ENCODE assay signal across 1 cellular context in the genomic region with DNA sequence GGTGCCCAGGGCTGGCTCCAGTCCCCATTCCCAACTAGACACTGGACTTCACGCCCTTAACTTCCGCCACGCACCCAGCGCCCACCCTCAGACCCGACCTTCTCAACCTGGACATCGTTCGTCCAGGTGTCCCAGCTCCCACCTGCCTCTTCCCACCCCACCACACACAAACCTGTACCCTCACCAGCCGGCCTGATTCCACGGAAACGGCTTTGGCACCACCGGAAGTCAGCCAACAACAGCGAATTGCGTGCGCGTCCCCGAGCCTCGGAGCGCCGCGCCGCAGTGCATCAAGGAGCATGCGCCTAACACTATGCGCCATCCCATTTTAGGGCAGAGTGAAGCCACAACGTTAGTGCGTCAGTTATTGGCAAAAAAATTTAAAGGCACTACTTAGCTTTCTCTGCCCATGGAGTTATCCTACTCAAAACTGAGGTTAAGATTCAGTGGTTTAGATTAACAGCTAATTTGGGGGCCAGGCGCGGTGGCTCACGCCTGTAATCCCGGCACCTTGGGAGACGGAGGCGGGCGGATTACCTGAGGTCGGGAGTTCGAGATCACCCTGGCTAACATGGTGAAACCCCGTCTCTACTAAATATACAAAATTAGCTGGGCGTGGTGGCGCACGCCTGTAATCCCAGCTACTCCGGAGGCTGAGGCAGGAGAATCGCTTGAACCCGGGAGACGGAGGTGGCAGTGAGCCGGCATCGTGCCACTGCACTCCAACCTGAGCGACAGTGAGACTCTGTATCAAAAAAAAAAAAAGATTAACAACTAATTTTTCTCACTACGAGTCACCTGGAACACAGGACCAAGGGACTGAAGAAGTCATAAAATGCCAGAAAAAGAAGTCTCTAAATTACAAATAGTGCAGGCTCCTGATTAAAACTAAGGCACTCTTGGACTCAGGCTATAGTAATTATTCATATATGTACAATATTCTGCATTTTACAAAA.
TF ChIP-seq lines count a peak whose summit lies in the region.

A gene with protein sequence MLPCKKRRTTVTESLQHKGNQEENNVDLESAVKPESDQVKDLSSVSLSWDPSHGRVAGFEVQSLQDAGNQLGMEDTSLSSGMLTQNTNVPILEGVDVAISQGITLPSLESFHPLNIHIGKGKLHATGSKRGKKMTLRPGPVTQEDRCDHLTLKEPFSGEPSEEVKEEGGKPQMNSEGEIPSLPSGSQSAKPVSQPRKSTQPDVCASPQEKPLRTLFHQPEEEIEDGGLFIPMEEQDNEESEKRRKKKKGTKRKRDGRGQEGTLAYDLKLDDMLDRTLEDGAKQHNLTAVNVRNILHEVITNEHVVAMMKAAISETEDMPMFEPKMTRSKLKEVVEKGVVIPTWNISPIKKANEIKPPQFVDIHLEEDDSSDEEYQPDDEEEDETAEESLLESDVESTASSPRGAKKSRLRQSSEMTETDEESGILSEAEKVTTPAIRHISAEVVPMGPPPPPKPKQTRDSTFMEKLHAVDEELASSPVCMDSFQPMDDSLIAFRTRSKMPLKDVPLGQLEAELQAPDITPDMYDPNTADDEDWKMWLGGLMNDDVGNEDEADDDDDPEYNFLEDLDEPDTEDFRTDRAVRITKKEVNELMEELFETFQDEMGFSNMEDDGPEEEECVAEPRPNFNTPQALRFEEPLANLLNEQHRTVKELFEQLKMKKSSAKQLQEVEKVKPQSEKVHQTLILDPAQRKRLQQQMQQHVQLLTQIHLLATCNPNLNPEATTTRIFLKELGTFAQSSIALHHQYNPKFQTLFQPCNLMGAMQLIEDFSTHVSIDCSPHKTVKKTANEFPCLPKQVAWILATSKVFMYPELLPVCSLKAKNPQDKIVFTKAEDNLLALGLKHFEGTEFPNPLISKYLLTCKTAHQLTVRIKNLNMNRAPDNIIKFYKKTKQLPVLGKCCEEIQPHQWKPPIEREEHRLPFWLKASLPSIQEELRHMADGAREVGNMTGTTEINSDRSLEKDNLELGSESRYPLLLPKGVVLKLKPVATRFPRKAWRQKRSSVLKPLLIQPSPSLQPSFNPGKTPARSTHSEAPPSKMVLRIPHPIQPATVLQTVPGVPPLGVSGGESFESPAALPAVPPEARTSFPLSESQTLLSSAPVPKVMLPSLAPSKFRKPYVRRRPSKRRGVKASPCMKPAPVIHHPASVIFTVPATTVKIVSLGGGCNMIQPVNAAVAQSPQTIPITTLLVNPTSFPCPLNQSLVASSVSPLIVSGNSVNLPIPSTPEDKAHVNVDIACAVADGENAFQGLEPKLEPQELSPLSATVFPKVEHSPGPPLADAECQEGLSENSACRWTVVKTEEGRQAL (N-terminal part only) (minus strand): TSS at position 240 of the 956 bp plus-strand sequence. CDS start 3,434 bp downstream, outside the sequence.

TF ChIP-seq in HEK293, 187 proteins besides CTCF, POLR2A, EP300 and RAD21 (continued from another document):
- TF ChIP-seq ZBTB48 (tag by site-specific recombination; IDR thresholded peaks at IDR 0.05) (peak; percentile 76), FEZF1 (tag by site-specific recombination; IDR thresholded peaks at IDR 0.05) (no peak), ZBTB8A (tag by site-specific recombination; IDR thresholded peaks at IDR 0.05) (peak; percentile 38; the same call in 1 of the 2 replicates), ZNF76 (tag by site-specific recombination; IDR thresholded peaks at IDR 0.05; ENCODE audit: borderline replicate concordance, low read depth) (peak; percentile 93), SP7 (tag by site-specific recombination; IDR thresholded peaks at IDR 0.05) (peak; percentile 71), ZBTB11 (tag by site-specific recombination; conservative IDR thresholded peaks at IDR 0.05; ENCODE audit: low read depth) (peak; percentile 92), YY2 (tag by site-specific recombination; IDR thresholded peaks at IDR 0.05) (peak; percentile 71), ZNF394 (tag by site-specific recombination; IDR thresholded peaks at IDR 0.05; ENCODE audit: borderline replicate concordance) (peak; percentile 94), ZNF560 (tag by site-specific recombination; IDR thresholded peaks at IDR 0.05; ENCODE audit: borderline replicate concordance) (no peak), ZNF132 (tag by site-specific recombination; IDR thresholded peaks at IDR 0.05; ENCODE audit: borderline replicate concordance) (no peak), KLF16 (tag by site-specific recombination; IDR thresholded peaks at IDR 0.05) (peak; percentile 62; the same call in 1 of the 2 replicates), KLF9 (tag by site-specific recombination; IDR thresholded peaks at IDR 0.05; ENCODE audit: low read depth) (0 out of 2 replicates have a peak, but pooled peaks have one; percentile 7), ZNF324 (tag by site-specific recombination; IDR thresholded peaks at IDR 0.05) (peak; percentile 26; the same call in 1 of the 2 replicates), ZFP3 (tag by site-specific recombination; IDR thresholded peaks at IDR 0.05; ENCODE audit: low read depth) (no peak), ZNF138 (tag by site-specific recombination; IDR thresholded peaks at IDR 0.05; ENCODE audit: borderline replicate concordance) (no peak), MZF1 (tag by site-specific recombination; IDR thresholded peaks at IDR 0.05; ENCODE audit: borderline replicate concordance) (no peak), ZNF791 (tag by site-specific recombination; IDR thresholded peaks at IDR 0.05) (no peak), ZNF366 (tag by site-specific recombination; conservative IDR thresholded peaks at IDR 0.05) (no peak), ZNF501 (tag by site-specific recombination; IDR thresholded peaks at IDR 0.05) (peak; percentile 89), ZNF391 (tag by site-specific recombination; IDR thresholded peaks at IDR 0.05; ENCODE audit: borderline replicate concordance, low read depth) (peak; percentile 71; the same call in 1 of the 2 replicates), ZNF843 (tag by site-specific recombination; IDR thresholded peaks at IDR 0.05) (peak; percentile 73; the same call in 1 of the 2 replicates), ZNF600 (tag by site-specific recombination; IDR thresholded peaks at IDR 0.05) (peak; percentile 97), SP3 (tag by site-specific recombination; IDR thresholded peaks at IDR 0.05) (peak; percentile 75), ZNF2 (tag by site-specific recombination; IDR thresholded peaks at IDR 0.05) (peak; percentile 92), ZNF239 (tag by site-specific recombination; IDR thresholded peaks at IDR 0.05) (no peak), ZNF580 (tag by site-specific recombination; IDR thresholded peaks at IDR 0.05) (peak; percentile 76), ZNF629 (tag by site-specific recombination; IDR thresholded peaks at IDR 0.05) (peak; percentile 69), ZFP37 (tag by site-specific recombination; IDR thresholded peaks at IDR 0.05) (0 out of 2 replicates have a peak, but pooled peaks have one; percentile 47), KLF8 (tag by site-specific recombination; IDR thresholded peaks at IDR 0.05) (peak; percentile 69; the same call in 1 of the 2 replicates)
- TF ChIP-seq, protein P1, sequence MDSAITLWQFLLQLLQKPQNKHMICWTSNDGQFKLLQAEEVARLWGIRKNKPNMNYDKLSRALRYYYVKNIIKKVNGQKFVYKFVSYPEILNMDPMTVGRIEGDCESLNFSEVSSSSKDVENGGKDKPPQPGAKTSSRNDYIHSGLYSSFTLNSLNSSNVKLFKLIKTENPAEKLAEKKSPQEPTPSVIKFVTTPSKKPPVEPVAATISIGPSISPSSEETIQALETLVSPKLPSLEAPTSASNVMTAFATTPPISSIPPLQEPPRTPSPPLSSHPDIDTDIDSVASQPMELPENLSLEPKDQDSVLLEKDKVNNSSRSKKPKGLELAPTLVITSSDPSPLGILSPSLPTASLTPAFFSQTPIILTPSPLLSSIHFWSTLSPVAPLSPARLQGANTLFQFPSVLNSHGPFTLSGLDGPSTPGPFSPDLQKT (IDR thresholded peaks at IDR 0.05; ENCODE audit: borderline replicate concordance, low read depth, low read length): peak; percentile 49; the same call in 1 of the 2 replicates
- TF ChIP-seq, protein P2, sequence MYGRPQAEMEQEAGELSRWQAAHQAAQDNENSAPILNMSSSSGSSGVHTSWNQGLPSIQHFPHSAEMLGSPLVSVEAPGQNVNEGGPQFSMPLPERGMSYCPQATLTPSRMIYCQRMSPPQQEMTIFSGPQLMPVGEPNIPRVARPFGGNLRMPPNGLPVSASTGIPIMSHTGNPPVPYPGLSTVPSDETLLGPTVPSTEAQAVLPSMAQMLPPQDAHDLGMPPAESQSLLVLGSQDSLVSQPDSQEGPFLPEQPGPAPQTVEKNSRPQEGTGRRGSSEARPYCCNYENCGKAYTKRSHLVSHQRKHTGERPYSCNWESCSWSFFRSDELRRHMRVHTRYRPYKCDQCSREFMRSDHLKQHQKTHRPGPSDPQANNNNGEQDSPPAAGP (tag by site-specific recombination; IDR thresholded peaks at IDR 0.05): peak; percentile 81
- TF ChIP-seq, protein P3, sequence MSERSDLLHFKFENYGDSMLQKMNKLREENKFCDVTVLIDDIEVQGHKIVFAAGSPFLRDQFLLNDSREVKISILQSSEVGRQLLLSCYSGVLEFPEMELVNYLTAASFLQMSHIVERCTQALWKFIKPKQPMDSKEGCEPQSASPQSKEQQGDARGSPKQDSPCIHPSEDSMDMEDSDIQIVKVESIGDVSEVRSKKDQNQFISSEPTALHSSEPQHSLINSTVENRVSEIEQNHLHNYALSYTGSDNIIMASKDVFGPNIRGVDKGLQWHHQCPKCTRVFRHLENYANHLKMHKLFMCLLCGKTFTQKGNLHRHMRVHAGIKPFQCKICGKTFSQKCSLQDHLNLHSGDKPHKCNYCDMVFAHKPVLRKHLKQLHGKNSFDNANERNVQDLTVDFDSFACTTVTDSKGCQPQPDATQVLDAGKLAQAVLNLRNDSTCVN (tag by site-specific recombination; optimal IDR thresholded peaks at IDR 0.05): peak; percentile 95
- TF ChIP-seq, protein P4, sequence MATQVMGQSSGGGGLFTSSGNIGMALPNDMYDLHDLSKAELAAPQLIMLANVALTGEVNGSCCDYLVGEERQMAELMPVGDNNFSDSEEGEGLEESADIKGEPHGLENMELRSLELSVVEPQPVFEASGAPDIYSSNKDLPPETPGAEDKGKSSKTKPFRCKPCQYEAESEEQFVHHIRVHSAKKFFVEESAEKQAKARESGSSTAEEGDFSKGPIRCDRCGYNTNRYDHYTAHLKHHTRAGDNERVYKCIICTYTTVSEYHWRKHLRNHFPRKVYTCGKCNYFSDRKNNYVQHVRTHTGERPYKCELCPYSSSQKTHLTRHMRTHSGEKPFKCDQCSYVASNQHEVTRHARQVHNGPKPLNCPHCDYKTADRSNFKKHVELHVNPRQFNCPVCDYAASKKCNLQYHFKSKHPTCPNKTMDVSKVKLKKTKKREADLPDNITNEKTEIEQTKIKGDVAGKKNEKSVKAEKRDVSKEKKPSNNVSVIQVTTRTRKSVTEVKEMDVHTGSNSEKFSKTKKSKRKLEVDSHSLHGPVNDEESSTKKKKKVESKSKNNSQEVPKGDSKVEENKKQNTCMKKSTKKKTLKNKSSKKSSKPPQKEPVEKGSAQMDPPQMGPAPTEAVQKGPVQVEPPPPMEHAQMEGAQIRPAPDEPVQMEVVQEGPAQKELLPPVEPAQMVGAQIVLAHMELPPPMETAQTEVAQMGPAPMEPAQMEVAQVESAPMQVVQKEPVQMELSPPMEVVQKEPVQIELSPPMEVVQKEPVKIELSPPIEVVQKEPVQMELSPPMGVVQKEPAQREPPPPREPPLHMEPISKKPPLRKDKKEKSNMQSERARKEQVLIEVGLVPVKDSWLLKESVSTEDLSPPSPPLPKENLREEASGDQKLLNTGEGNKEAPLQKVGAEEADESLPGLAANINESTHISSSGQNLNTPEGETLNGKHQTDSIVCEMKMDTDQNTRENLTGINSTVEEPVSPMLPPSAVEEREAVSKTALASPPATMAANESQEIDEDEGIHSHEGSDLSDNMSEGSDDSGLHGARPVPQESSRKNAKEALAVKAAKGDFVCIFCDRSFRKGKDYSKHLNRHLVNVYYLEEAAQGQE (tag by site-specific recombination; IDR thresholded peaks at IDR 0.05): peak; percentile 38; the same call in 1 of the 2 replicates
